Comparison of ENCODE assay signal across 17 cellular contexts in genomic region chr14:71588576-71589215, GRCh38.
"Had no signal": no experiment of that assay in that cellular context is flagged by ENCODE, and none has a peak within 500 bp of the region (broad histone marks: within the 10 kb centered on the region; RNA-seq: fewer than 3 reads in every experiment).

No MANE protein-coding gene starts in this region.

- H3K4me3 ChIP-seq: cardiac muscle cell, neural progenitor cell, pancreas had no signal

- DNase-seq: activated CD4-positive, alpha-beta T cell treated with anti-CD3 and anti-CD28 coated beads, Interleukin-2, amount 50 U/mL, for 1 hour; activated CD8-positive, alpha-beta memory T cell treated with anti-CD3 and anti-CD28 coated beads, Interleukin-2, amount 10 ng/mL, durations not matched to agents 7 days and 5 days; activated gamma-delta T cell; activated T-cell treated with anti-CD3 and anti-CD28 coated beads, Interleukin-2, amount 50 U/mL, for 24 hours; aorta; cortex of kidney; effector memory CD8-positive, alpha-beta T cell; kidney; mesendoderm; pancreas; T-helper 17 cell; trophoblast cell had no signal

- H3K9me3 Mint-ChIP-seq: activated T-cell treated with anti-CD3 and anti-CD28 coated beads, Interleukin-2, amount 50 U/mL, for 24 hours; effector memory CD8-positive, alpha-beta T cell; neural progenitor cell; stimulated activated memory B cell treated with anti-CD40 and anti-IgM and Interleukin-4, amounts not matched to agents 10 μg/mL and 1 μg/mL and 100 μg/mL, for 72 hours had no signal

- H3K36me3 ChIP-seq: cardiac muscle cell, neural progenitor cell, pancreas had no signal

- ATAC-seq: activated CD8-positive, alpha-beta memory T cell treated with anti-CD3 and anti-CD28 coated beads, Interleukin-2, amount 10 ng/mL, durations not matched to agents 7 days and 5 days; effector memory CD8-positive, alpha-beta T cell; pancreas; stimulated activated memory B cell treated with anti-CD40 and anti-IgM and Interleukin-4, amounts not matched to agents 10 μg/mL and 1 μg/mL and 100 μg/mL, for 72 hours; T-helper 17 cell had no signal

- H3K27ac Mint-ChIP-seq: activated CD8-positive, alpha-beta memory T cell treated with anti-CD3 and anti-CD28 coated beads, Interleukin-2, amount 10 ng/mL, durations not matched to agents 7 days and 5 days; activated naive CD8-positive, alpha-beta T cell; activated T-cell treated with anti-CD3 and anti-CD28 coated beads, Interleukin-2, amount 50 U/mL, for 24 hours; effector memory CD8-positive, alpha-beta T cell; neural progenitor cell; stimulated activated memory B cell treated with anti-CD40 and anti-IgM and Interleukin-4, amounts not matched to agents 10 μg/mL and 1 μg/mL and 100 μg/mL, for 72 hours; T-helper 17 cell had no signal

- H3K27me3 ChIP-seq: cardiac muscle cell, neural progenitor cell, pancreas had no signal

- H3K27ac ChIP-seq: cardiac muscle cell, epithelial cell of prostate, neural progenitor cell, pancreas had no signal

- H2AFZ ChIP-seq: neural progenitor cell had no signal

- H3K4me3 Mint-ChIP-seq: activated CD8-positive, alpha-beta memory T cell treated with anti-CD3 and anti-CD28 coated beads, Interleukin-2, amount 10 ng/mL, durations not matched to agents 7 days and 5 days; activated naive CD8-positive, alpha-beta T cell; activated T-cell treated with anti-CD3 and anti-CD28 coated beads, Interleukin-2, amount 50 U/mL, for 24 hours; effector memory CD8-positive, alpha-beta T cell; neural progenitor cell; stimulated activated memory B cell treated with anti-CD40 and anti-IgM and Interleukin-4, amounts not matched to agents 10 μg/mL and 1 μg/mL and 100 μg/mL, for 72 hours; T-helper 17 cell had no signal

- H3K27me3 Mint-ChIP-seq: activated CD8-positive, alpha-beta memory T cell treated with anti-CD3 and anti-CD28 coated beads, Interleukin-2, amount 10 ng/mL, durations not matched to agents 7 days and 5 days; activated naive CD8-positive, alpha-beta T cell; activated T-cell treated with anti-CD3 and anti-CD28 coated beads, Interleukin-2, amount 50 U/mL, for 24 hours; effector memory CD8-positive, alpha-beta T cell; stimulated activated memory B cell treated with anti-CD40 and anti-IgM and Interleukin-4, amounts not matched to agents 10 μg/mL and 1 μg/mL and 100 μg/mL, for 72 hours; T-helper 17 cell had no signal

- H3K9ac ChIP-seq: neural progenitor cell had no signal

- H3K4me2 ChIP-seq: neural progenitor cell had no signal
